22 cellular contexts compared by ENCODE assay signal in genomic region chr18:3140342-3140741, GRCh38.
"Had no signal": no experiment of that assay in that cellular context is flagged by ENCODE, and none has a peak within 500 bp of the region (broad histone marks: within the 10 kb centered on the region; RNA-seq: fewer than 3 reads in every experiment).

No MANE protein-coding gene starts in this region.

- H3K27ac ChIP-seq: left lung, ovary, tibial nerve, uterus had no signal

- H3K36me3 ChIP-seq: left lung, ovary, tibial nerve, uterus had no signal

- DNase-seq: hippocampal formation; kidney glomerular epithelial cell; left cardiac atrium; left lung; mesendoderm; naive thymus-derived CD4-positive, alpha-beta T cell; ovary; retina; right lobe of liver; stimulated activated CD4-positive, alpha-beta T cell treated with anti-CD3 and anti-CD28 coated beads, Interleukin-1b, Interleukin-23, amount 100 ng/mL, for 48 hours; stimulated activated CD4-positive, alpha-beta T cell treated with anti-CD3 and anti-CD28 coated beads, Interleukin-2, amount 100 ng/mL, for 48 hours; stimulated activated CD4-positive, alpha-beta T cell treated with anti-CD3 and anti-CD28 coated beads, Interleukin-4, amount 100 ng/mL, for 4 hours; stimulated activated CD8-positive, alpha-beta memory T cell treated with anti-CD3 and anti-CD28 coated beads, Interleukin-4, amount 100 ng/mL, for 48 hours; stimulated activated naive CD4-positive, alpha-beta T cell treated with Interleukin-2 at 50 U/mL for 16 hours; stimulated activated naive CD8-positive, alpha-beta T cell treated with anti-CD3 and anti-CD28 coated beads, Interleukin-15, amount 100 ng/mL, for 72 hours; substantia nigra; uterus had no signal

- H3K27me3 ChIP-seq: left lung, ovary, right lobe of liver, tibial nerve, uterus had no signal

- H3K4me1 ChIP-seq: left lung, right lobe of liver, tibial nerve, uterus had no signal

- H3K4me3 ChIP-seq: left lung, lung, ovary, right lobe of liver, smooth muscle cell, tibial nerve, uterus had no signal

- ATAC-seq: left lung; naive thymus-derived CD4-positive, alpha-beta T cell; natural killer cell treated with Interleukin-12 subunit alpha and Interleukin-12 subunit beta and Interleukin-15 and Interleukin-18, amount 100 ng/mL, for 72 hours; stimulated activated memory B cell treated with anti-CD40 and anti-IgM and Interleukin-4, amounts not matched to agents 10 μg/mL and 1 μg/mL and 100 μg/mL, for 72 hours; stimulated activated naive CD8-positive, alpha-beta T cell treated with anti-CD3 and anti-CD28 coated beads, Interleukin-15, amount 100 ng/mL, for 72 hours had no signal

- H3K9me3 ChIP-seq: ovary, right lobe of liver, uterus had no signal
